25 cellular contexts compared by ENCODE assay signal in the genomic region with DNA sequence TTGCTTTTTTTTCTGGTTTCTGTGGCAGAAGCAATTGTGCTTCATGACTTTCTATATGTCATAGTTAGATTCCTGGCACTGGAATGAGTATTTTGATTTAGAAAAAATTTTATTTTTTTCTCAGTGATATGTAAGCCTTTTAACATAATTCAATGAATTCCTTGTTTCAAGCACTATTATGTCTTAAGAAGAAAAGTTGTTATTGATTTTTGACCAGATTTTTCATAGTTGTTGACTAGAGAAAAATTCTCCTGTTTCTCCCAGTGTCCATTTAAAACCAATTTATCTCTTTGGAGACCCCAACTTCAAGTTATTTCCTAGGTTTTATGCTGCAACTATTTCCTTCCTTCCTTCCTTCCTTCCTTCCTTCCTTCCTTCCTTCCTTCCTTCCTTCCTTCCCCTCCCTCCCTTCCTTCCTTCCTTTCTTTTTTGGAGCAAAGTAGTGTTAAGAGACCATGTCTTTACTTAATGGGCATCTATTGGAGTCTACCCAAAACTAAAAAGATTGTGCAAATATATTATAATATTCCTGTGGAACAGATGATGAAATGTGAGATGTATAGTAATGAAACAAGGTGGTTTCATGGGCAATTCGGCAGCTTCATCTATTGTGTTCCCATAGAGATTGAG.
"Had no signal": no experiment of that assay in that cellular context is flagged by ENCODE, and none has a peak within 500 bp of the region (broad histone marks: within the 10 kb centered on the region; RNA-seq: fewer than 3 reads in every experiment).

No MANE protein-coding gene starts in this region.

- H3K9me3 ChIP-seq: suprapubic skin, testis, thoracic aorta, thyroid gland, transverse colon, upper lobe of left lung, upper lobe of right lung, vagina had no signal

- FAIRE-seq: urothelium cell line had no signal

- H3K4me3 ChIP-seq: stomach, suprapubic skin, testis, thoracic aorta, thyroid gland, tibial artery, tibial nerve, transverse colon, upper lobe of left lung, upper lobe of right lung, uterus, vagina had no signal

- H3K36me3 ChIP-seq: stomach, suprapubic skin, thoracic aorta, thyroid gland, tibial artery, tibial nerve, transverse colon, upper lobe of left lung, upper lobe of right lung, vagina had no signal

- H3K4me1 ChIP-seq: stomach, suprapubic skin, testis, thyroid gland, tibial artery, tibial nerve, transverse colon, upper lobe of left lung, upper lobe of right lung, uterus, vagina had no signal

- H3K27me3 ChIP-seq: stomach, suprapubic skin, testis, thyroid gland, tibial artery, tibial nerve, transverse colon, upper lobe of left lung, upper lobe of right lung, uterus, vagina had no signal

- DNase-seq: stimulated activated CD4-positive, alpha-beta T cell treated with anti-CD3 and anti-CD28 coated beads, Interleukin-2, amount 100 ng/mL, for 48 hours; stimulated activated CD4-positive, alpha-beta T cell treated with anti-CD3 and anti-CD28 coated beads, Interleukin-4, amount 100 ng/mL, for 1 hour; stimulated activated CD4-positive, alpha-beta T cell treated with anti-CD3 and anti-CD28 coated beads, Interleukin-4, amount 100 ng/mL, for 24 hours; stimulated activated CD4-positive, alpha-beta T cell treated with anti-CD3 and anti-CD28 coated beads, Interleukin-4, amount 100 ng/mL, for 4 hours; stimulated activated CD8-positive, alpha-beta memory T cell treated with anti-CD3 and anti-CD28 coated beads, Interleukin-4, amount 100 ng/mL, for 48 hours; stimulated activated naive B cell treated with anti-CD40 and anti-IgM and Interleukin-4, amounts not matched to agents 10 μg/mL and 1 μg/mL and 100 μg/mL, for 72 hours; stimulated activated naive CD4-positive, alpha-beta T cell; stimulated activated naive CD4-positive, alpha-beta T cell treated with Interleukin-2 at 50 U/mL for 16 hours; stimulated activated naive CD8-positive, alpha-beta T cell treated with anti-CD3 and anti-CD28 coated beads, Interleukin-15, amount 100 ng/mL, for 72 hours; stimulated activated naive CD8-positive, alpha-beta T cell treated with anti-CD3 and anti-CD28 coated beads, Interleukin-15, Interleukin-2, amounts not matched to agents 100 U/mL and 50 U/mL, for 24 hours; stomach; substantia nigra; testis; thyroid gland; tibial artery; transverse colon; trophoblast cell; upper lobe of left lung; upper lobe of right lung; uterus had no signal

- H3K27ac ChIP-seq: stomach, suprapubic skin, testis, thoracic aorta, thyroid gland, tibial artery, tibial nerve, transverse colon, upper lobe of left lung, upper lobe of right lung, uterus, vagina had no signal
